ENCODE assay signal across 18 cellular contexts in genomic region chr11:120810251-120810650, GRCh38.
"Had no signal": no experiment of that assay in that cellular context is flagged by ENCODE, and none has a peak within 500 bp of the region (broad histone marks: within the 10 kb centered on the region; RNA-seq: fewer than 3 reads in every experiment).

No MANE protein-coding gene starts in this region.

- H3K9ac ChIP-seq: parathyroid adenoma had no signal

- H3K4me2 ChIP-seq: hepatocyte had no signal

- H3K27me3 ChIP-seq: ascending aorta, gastrocnemius medialis, hepatocyte, thyroid gland had no signal

- H2AFZ ChIP-seq: hepatocyte, parathyroid adenoma had no signal

- H3K79me2 ChIP-seq: hepatocyte, parathyroid adenoma had no signal

- ATAC-seq: activated naive CD8-positive, alpha-beta T cell treated with anti-CD3 and anti-CD28 coated beads, Interleukin-2, amount 50 U/mL, for 24 hours; gastrocnemius medialis; naive thymus-derived CD8-positive, alpha-beta T cell; stimulated activated memory B cell treated with anti-CD40 and anti-IgM and Interleukin-4, amounts not matched to agents 10 μg/mL and 1 μg/mL and 100 μg/mL, for 72 hours had no signal

- H3K4me3 ChIP-seq: ascending aorta, gastrocnemius medialis, hepatocyte, left ventricle myocardium inferior, thyroid gland had no signal

- DNase-seq: activated naive CD4-positive, alpha-beta T cell treated with anti-CD3 and anti-CD28 coated beads for 36 hours; activated naive CD8-positive, alpha-beta T cell treated with anti-CD3 and anti-CD28 coated beads, Interleukin-2, amount 50 U/mL, for 24 hours; activated T-cell treated with anti-CD3 and anti-CD28 coated beads for 4 hours; central memory CD4-positive, alpha-beta T cell; cortex of kidney; effector CD8-positive, alpha-beta T cell; gastrocnemius medialis; left ventricle myocardium inferior; retina; stimulated activated CD4-positive, alpha-beta T cell treated with anti-CD3 and anti-CD28 coated beads, Interleukin-2, amount 100 ng/mL, for 48 hours; SW 1271; thyroid gland had no signal

- H3K9me3 ChIP-seq: ascending aorta, gastrocnemius medialis, left ventricle myocardium inferior, neutrophil, thyroid gland had no signal

- H3K27ac ChIP-seq: ascending aorta, gastrocnemius medialis, hepatocyte, left ventricle myocardium inferior, neutrophil, parathyroid adenoma, thyroid gland had no signal

- H3K36me3 ChIP-seq: ascending aorta, gastrocnemius medialis, left ventricle myocardium inferior, neutrophil, thyroid gland had no signal

- H3K4me1 ChIP-seq: ascending aorta, gastrocnemius medialis, left ventricle myocardium inferior had no signal
